8 cellular contexts compared by ENCODE assay signal in genomic region chr10:22436526-22436892, GRCh38.
DNase-seq lines count a peak whose midpoint lies in the region; ATAC-seq and TF ChIP-seq lines count a peak whose summit lies in the region.

No MANE protein-coding gene starts in this region.

- TF ChIP-seq POLR2A in IMR-90 (IDR thresholded peaks at IDR 0.05; ENCODE audit: low read depth, low read length), result no peak
- no peak for TF ChIP-seq POLR2A in breast epithelium (IDR thresholded peaks at IDR 0.05)
- no peak for TF ChIP-seq POLR2A in uterus (IDR thresholded peaks at IDR 0.05)

- H3K27me3 ChIP-seq in BLaER1 (no peaks in the 10 kb centered on the region), IMR-90 (ENCODE audit: control insufficient read depth, insufficient read depth, low read length) (peaks cover 3% of the 10 kb centered on the region; the same call in 1 of the 2 replicates), breast epithelium (no peaks in the 10 kb centered on the region), mesendoderm (ENCODE audit: insufficient read depth, low read length, poor library complexity) (peaks cover 17% of the 10 kb centered on the region), uterus (no peaks in the 10 kb centered on the region)

- H4K8ac ChIP-seq in IMR-90 (ENCODE audit: low read depth in 2 of 2, low read length in 2 of 2) (peak overlapping the region; percentile 93 to 99), mesendoderm (ENCODE audit: low read depth, low read length) (no peak overlapping the region)

- POLR2A ChIA-PET in IMR-90 (lab: Charles Lee; ENCODE audit: unreplicated experiment), result interaction anchor here (0.6 to 1.0 kb wide), 4 partner anchors 12 to 189 kb away, joined by 3 to 7 read pairs (median 3); no protein-coding TSS in a partner anchor

- peaks cover 11% of the 10 kb centered on the region for H3K9me1 ChIP-seq in IMR-90 (ENCODE audit: insufficient read depth, low read length)

- H4K20me1 ChIP-seq in BLaER1 (no peaks in the 10 kb centered on the region), IMR-90 (ENCODE audit: insufficient read depth, low read length) (no peaks in the 10 kb centered on the region)

- H2BK20ac ChIP-seq in IMR-90 (ENCODE audit: low read depth, low read length), result no peak overlapping the region

- dilution Hi-C loops in IMR-90 (cut with HindIII; ENCODE audit: low sequenced_read_pairs, unreplicated experiment), result no loop called here

- H2AK9ac ChIP-seq in IMR-90 (replicated peaks; ENCODE audit: low read depth, low read length, poor library complexity), result peak overlapping the region; percentile 95

- TF ChIP-seq RAD21 in IMR-90 (IDR thresholded peaks at IDR 0.05; ENCODE audit: low read length), result no peak

- H4K5ac ChIP-seq in IMR-90 (ENCODE audit: low read depth, low read length) (peak overlapping the region; percentile 77), mesendoderm (ENCODE audit: low read length) (no peak overlapping the region)

- H3K18ac ChIP-seq in IMR-90 (ENCODE audit: low read depth, low read length), result peak overlapping the region; percentile 10; the same call in 1 of the 2 replicates
- H3K18ac ChIP-seq in mesendoderm (ENCODE audit: low read length), result peak overlapping the region; percentile 53

- no peaks in the 10 kb centered on the region for H3K36me3 ChIP-seq in BLaER1
- H3K36me3 ChIP-seq in IMR-90 (ENCODE audit: control insufficient read depth, insufficient read depth, low read length), result no peaks in the 10 kb centered on the region
- H3K36me3 ChIP-seq in breast epithelium, result no peaks in the 10 kb centered on the region
- H3K36me3 ChIP-seq in mesendoderm (ENCODE audit: control insufficient read depth, insufficient read depth, low read length), result no peaks in the 10 kb centered on the region
- no peaks in the 10 kb centered on the region for H3K36me3 ChIP-seq in uterus

- no peak for DNase-seq in IMR-90
- peak in 1 of 2 donors; percentile 23 for DNase-seq in breast epithelium (ENCODE audit: low spot score in 2 of 2)
- DNase-seq in mesendoderm, result no peak
- DNase-seq in uterus, result peak in 1 of 2 donors; percentile 33
- DNase-seq in GM10266 (ENCODE audit: extremely low spot score), result no peak
- DNase-seq in NCI-H146 (lab: John Stamatoyannopoulos, UW), result no peak

- H3K23ac ChIP-seq in IMR-90 (ENCODE audit: low read depth, low read length) (peak overlapping the region; percentile 38; the same call in 1 of the 2 replicates), mesendoderm (ENCODE audit: low read length) (no peak overlapping the region)

- BruUV-seq in IMR-90 (replicated peaks; lab: Mats Ljungman, UMichigan), result no TSS peak

- H3K4ac ChIP-seq in IMR-90 (ENCODE audit: low read depth, low read length) (peak overlapping the region; percentile 91), mesendoderm (ENCODE audit: low read depth, low read length) (no peak overlapping the region)

- H3K9me3 ChIP-seq in BLaER1 (no peaks in the 10 kb centered on the region), IMR-90 (ENCODE audit: control insufficient read depth, insufficient read depth, low read length) (no peaks in the 10 kb centered on the region), breast epithelium (no peaks in the 10 kb centered on the region), uterus (no peaks in the 10 kb centered on the region)

- H2BK120ac ChIP-seq in IMR-90 (ENCODE audit: low read depth, low read length) (peak overlapping the region; percentile 62), mesendoderm (ENCODE audit: low read depth, low read length) (no peak overlapping the region)

- H2AK5ac ChIP-seq in IMR-90 (ENCODE audit: low read depth, low read length) (peak overlapping the region; percentile 87), mesendoderm (ENCODE audit: low read length) (no peak overlapping the region)

- H3K79me1 ChIP-seq in IMR-90 (ENCODE audit: low read depth in 1 of 2, low read length in 2 of 2) (peaks cover 10 to 20% of the 10 kb centered on the region in 2 experiments), mesendoderm (ENCODE audit: low read length) (no peaks in the 10 kb centered on the region)

- no peaks in the 10 kb centered on the region for H3K79me2 ChIP-seq in mesendoderm (ENCODE audit: control insufficient read depth, insufficient read depth, low read length)

- H2BK5ac ChIP-seq in IMR-90 (ENCODE audit: low read depth, low read length, poor library complexity, severe bottlenecking) (peak overlapping the region; percentile 44), mesendoderm (ENCODE audit: low read length) (no peak overlapping the region)

- H3K4me3 ChIP-seq in BLaER1 (peak overlapping the region; percentile 76), IMR-90 (ENCODE audit: insufficient read depth, low read depth, low read length) (peak overlapping the region; percentile 13), breast epithelium (peak overlapping the region; percentile 56 to 91 (median 81)), mesendoderm (ENCODE audit: low read length) (no peak overlapping the region), uterus (peak overlapping the region; percentile 67 to 81)

- H3K27ac ChIP-seq in BLaER1 (peak overlapping the region; percentile 97), IMR-90 (ENCODE audit: insufficient read depth, low read length) (peak overlapping the region; percentile 5; the same call in 1 of the 2 replicates), breast epithelium (peak overlapping the region; percentile 92 to 99), mesendoderm (ENCODE audit: low read depth, low read length) (no peak overlapping the region), uterus (peak overlapping the region; percentile 96 to 98)

- ATAC-seq in GM19455 (IDR thresholded peaks at IDR 0.05; ENCODE audit: unreplicated experiment) (peak; percentile 41), IMR-90 (ENCODE audit: low read depth) (no peak)

- intact Hi-C loops in IMR-90 (cut with micrococcal nuclease) (loop anchor here (2.0 to 5.0 kb wide), 3 partner anchors 96 to 551 kb away; no protein-coding TSS in a partner anchor), breast epithelium (cut with DNase I; ENCODE audit: low total_unique reads) (no loop called here), uterus (cut with DNase I; ENCODE audit: low total_unique reads) (loop anchor here (5.0 to 10.0 kb wide), 2 partner anchors 112 to 209 kb away; partner anchors contain the start of gene BMI1)

- H2BK15ac ChIP-seq in IMR-90 (ENCODE audit: low read depth, low read length) (peak overlapping the region; percentile 9; the same call in 1 of the 3 replicates), mesendoderm (replicated peaks; ENCODE audit: low read depth) (no peak overlapping the region)

- H4K91ac ChIP-seq in IMR-90 (ENCODE audit: insufficient read depth, low read depth, low read length), result peak overlapping the region; percentile 14; the same call in 1 of the 2 replicates

- TF ChIP-seq CTCF in IMR-90 (conservative IDR thresholded peaks at IDR 0.05; ENCODE audit: low read depth, low read length) (no peak), breast epithelium (IDR thresholded peaks at IDR 0.05) (no peak), uterus (IDR thresholded peaks at IDR 0.05) (no peak), GM10266 (IDR thresholded peaks at IDR 0.05; ENCODE audit: control insufficient read depth, insufficient read depth, low read depth, missing control alignments) (no peak)

- H2AFZ ChIP-seq in IMR-90 (replicated peaks; ENCODE audit: low read length, poor library complexity), result peak overlapping the region; percentile 97

- H3K9ac ChIP-seq in BLaER1 (peak overlapping the region; percentile 93), IMR-90 (ENCODE audit: low read depth, low read length) (no peak overlapping the region), mesendoderm (ENCODE audit: low read length) (peak overlapping the region; percentile 63)

- in situ Hi-C loops in IMR-90 (cut with MboI; ENCODE audit: low sequenced_read_pairs), result loop anchor here (25.0 kb wide), 1 partner anchor 924 kb away; no protein-coding TSS in a partner anchor

- 2% methylated on average over 7 of the region's 35 CpGs; no CpG with 5 or more reads in 1 of the 2 experiments for WGBS in IMR-90 (ENCODE audit: extremely low coverage in 2 of 2, insufficient read length in 1 of 2), 2 experiments
- no CpG with 5 or more reads among the region's 35 CpGs for WGBS in mesendoderm (ENCODE audit: extremely low coverage, insufficient coverage, low lambda C conversion rate)

- H3K4me2 ChIP-seq in BLaER1 (peak overlapping the region; percentile 86), IMR-90 (ENCODE audit: low read depth, low read length) (no peak overlapping the region; the same call in 1 of the 2 replicates), mesendoderm (ENCODE audit: low read length) (peak overlapping the region; percentile 41)

- CTCF ChIA-PET in IMR-90 (lab: Yijun Ruan, JAX), result interaction anchor here (0.6 kb wide), 1 partner anchor 149 kb away, joined by 3 read pairs; no protein-coding TSS in a partner anchor

- H3K4me1 ChIP-seq in BLaER1 (peaks cover 32% of the 10 kb centered on the region), IMR-90 (ENCODE audit: control insufficient read depth, insufficient read depth, low read length) (peaks cover 8% of the 10 kb centered on the region; the same call in 1 of the 2 replicates), breast epithelium (peaks cover 0 to 4% of the 10 kb centered on the region in 2 donors), mesendoderm (ENCODE audit: control insufficient read depth, low read depth, low read length) (no peaks in the 10 kb centered on the region), uterus (peaks cover 0 to 9% of the 10 kb centered on the region in 2 donors)

- peak overlapping the region; percentile 51; the same call in 1 of the 2 replicates for H3K14ac ChIP-seq in IMR-90 (replicated peaks; ENCODE audit: low read depth, low read length)

- H3K56ac ChIP-seq in IMR-90 (ENCODE audit: extremely low read depth, insufficient read depth, low read length) (no peak overlapping the region), mesendoderm (ENCODE audit: low read length) (peak overlapping the region; percentile 83)

TF ChIP-seq in IMR-90, 13 proteins besides CTCF, POLR2A, EP300 and RAD21 (continues in another document):
- TF ChIP-seq MXI1 (IDR thresholded peaks at IDR 0.05; ENCODE audit: borderline replicate concordance, low read depth, low read length), result no peak
- TF ChIP-seq RCOR1 (IDR thresholded peaks at IDR 0.05; ENCODE audit: insufficient replicate concordance, low read length), result no peak
- no peak for TF ChIP-seq MAFK (IDR thresholded peaks at IDR 0.05; ENCODE audit: low read depth, low read length)
- no peak for TF ChIP-seq RFX5 (IDR thresholded peaks at IDR 0.05; ENCODE audit: low read depth, low read length)
- TF ChIP-seq BHLHE40 (IDR thresholded peaks at IDR 0.05; ENCODE audit: low read depth, low read length), result no peak
- TF ChIP-seq ELK1 (IDR thresholded peaks at IDR 0.05; ENCODE audit: borderline replicate concordance, low read depth, low read length), result no peak
- no peak for TF ChIP-seq SMC3 (IDR thresholded peaks at IDR 0.05; ENCODE audit: low read depth, low read length)
